Comparison of ENCODE assay signal across 8 cellular contexts in the genomic region with DNA sequence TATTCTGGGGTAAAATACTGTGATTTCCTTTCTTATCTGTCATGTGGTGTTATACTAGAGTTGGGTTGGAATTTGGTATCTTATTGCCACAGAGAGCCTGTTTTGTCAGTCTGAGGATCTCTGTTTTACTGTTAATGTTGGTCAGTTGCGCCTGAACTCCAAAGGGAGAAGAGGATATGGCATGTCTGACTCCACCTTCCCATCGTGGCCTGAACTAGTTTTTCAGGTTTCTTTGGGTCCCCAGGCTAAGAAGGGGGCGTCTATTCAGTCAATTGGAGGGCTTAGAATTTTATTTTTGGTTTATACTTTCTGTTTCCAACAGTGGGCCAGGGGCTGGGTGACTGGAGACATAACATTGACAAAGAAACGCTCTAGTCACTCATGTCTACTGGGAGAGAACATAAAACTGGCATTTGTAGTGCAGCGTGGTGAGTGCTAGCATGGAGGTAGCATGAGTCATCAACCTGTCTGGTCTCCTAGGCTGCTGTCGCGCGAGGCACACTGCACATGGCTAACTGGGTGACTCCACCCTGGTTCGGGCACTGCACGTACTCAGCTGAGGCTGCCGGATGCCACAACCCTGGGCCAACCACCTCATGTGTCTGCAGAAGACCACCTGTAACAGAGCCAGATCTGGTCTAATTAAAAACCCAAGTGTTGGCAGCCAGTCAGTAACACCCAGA.
DNase-seq lines count a peak whose midpoint lies in the region; ATAC-seq and TF ChIP-seq lines count a peak whose summit lies in the region.

No MANE protein-coding gene starts in this region.

- in situ Hi-C loops in GM13977 (cut with MboI; ENCODE audit: low pct_unique_long_range_greater_than_20kb, low sequenced_read_pairs, unreplicated experiment), result no loop called here

- CTCF ChIA-PET in activated CD8-positive, alpha-beta T cell treated with anti-CD3 and anti-CD28 coated beads, Interleukin-2, amount 10 ng/mL, durations not matched to agents 7 days and 5 days (lab: Charles Lee), result no interaction called here

- DNase-seq in DMS53 treated with DMSO at 0.1 percent for 48 hours (lab: John Stamatoyannopoulos, UW; ENCODE audit: unreplicated experiment), result peak; percentile 51
- peak; percentile 45 for DNase-seq in activated CD8-positive, alpha-beta T cell treated with anti-CD3 and anti-CD28 coated beads, Interleukin-2, amount 10 ng/mL, durations not matched to agents 7 days and 5 days
- peak; percentile 57 to 89 for DNase-seq in lower leg skin (ENCODE audit: low spot score in 2 of 2)
- DNase-seq in ureter (ENCODE audit: low spot score), result peak; percentile 80
- no peak for DNase-seq in WERI-Rb-1
- no peak for DNase-seq in GM13977 (ENCODE audit: low spot score)

- 37 to 40% methylated on average over 11 of the region's 11 CpGs for WGBS in lower leg skin, 2 donors

- H3K27me3 Mint-ChIP-seq in activated CD8-positive, alpha-beta T cell treated with anti-CD3 and anti-CD28 coated beads, Interleukin-2, amount 10 ng/mL, durations not matched to agents 7 days and 5 days (ENCODE audit: low read depth), result no peaks in the 10 kb centered on the region

- peaks cover 6% of the 10 kb centered on the region for H3K4me1 Mint-ChIP-seq in activated CD8-positive, alpha-beta T cell treated with anti-CD3 and anti-CD28 coated beads, Interleukin-2, amount 10 ng/mL, durations not matched to agents 7 days and 5 days (ENCODE audit: low read depth)

- peaks cover 3% of the 10 kb centered on the region for H3K9me3 ChIP-seq in WERI-Rb-1 (ENCODE audit: severe bottlenecking)

- H3K36me3 ChIP-seq in WERI-Rb-1, result no peaks in the 10 kb centered on the region

- H3K4me3 Mint-ChIP-seq in activated CD8-positive, alpha-beta T cell treated with anti-CD3 and anti-CD28 coated beads, Interleukin-2, amount 10 ng/mL, durations not matched to agents 7 days and 5 days, result no peak overlapping the region

- POLR2A ChIA-PET in activated CD8-positive, alpha-beta T cell treated with anti-CD3 and anti-CD28 coated beads, Interleukin-2, amount 10 ng/mL, durations not matched to agents 7 days and 5 days (lab: Charles Lee), result no interaction called here

- ATAC-seq in HG02970 (IDR thresholded peaks at IDR 0.05; ENCODE audit: low FRiP score, unreplicated experiment) (peak; percentile 70), GM18520 (IDR thresholded peaks at IDR 0.05; ENCODE audit: unreplicated experiment) (no peak)
- peak; percentile 81 for ATAC-seq in activated CD8-positive, alpha-beta T cell treated with anti-CD3 and anti-CD28 coated beads, Interleukin-2, amount 10 ng/mL, durations not matched to agents 7 days and 5 days

- TF ChIP-seq CTCF in lower leg skin (IDR thresholded peaks at IDR 0.05) (no peak), WERI-Rb-1 (IDR thresholded peaks at IDR 0.05; ENCODE audit: low read depth, low read length) (no peak), GM13977 (IDR thresholded peaks at IDR 0.05; ENCODE audit: extremely low read depth, insufficient read depth, missing control alignments) (no peak)

- H3K4me3 ChIP-seq in lower leg skin (ENCODE audit: low read depth, poor library complexity, severe bottlenecking) (no peak overlapping the region), WERI-Rb-1 (ENCODE audit: low read depth, low read length) (no peak overlapping the region)

- H3K27ac ChIP-seq in WERI-Rb-1, result no peak overlapping the region

- intact Hi-C loops in lower leg skin (cut with DNase I; ENCODE audit: low total_unique reads), result no loop called here

- no peaks in the 10 kb centered on the region for H3K36me3 Mint-ChIP-seq in activated CD8-positive, alpha-beta T cell treated with anti-CD3 and anti-CD28 coated beads, Interleukin-2, amount 10 ng/mL, durations not matched to agents 7 days and 5 days (ENCODE audit: low read depth)

- no peak for TF ChIP-seq POLR2A in lower leg skin (IDR thresholded peaks at IDR 0.05)

- H3K9me3 Mint-ChIP-seq in activated CD8-positive, alpha-beta T cell treated with anti-CD3 and anti-CD28 coated beads, Interleukin-2, amount 10 ng/mL, durations not matched to agents 7 days and 5 days (ENCODE audit: insufficient read depth), result no peaks in the 10 kb centered on the region

- H3K27ac Mint-ChIP-seq in activated CD8-positive, alpha-beta T cell treated with anti-CD3 and anti-CD28 coated beads, Interleukin-2, amount 10 ng/mL, durations not matched to agents 7 days and 5 days, result no peak overlapping the region

- H3K27me3 ChIP-seq in WERI-Rb-1 (ENCODE audit: insufficient read depth, low read depth, severe bottlenecking), result peaks cover 37% of the 10 kb centered on the region

Comparison
In these comparisons a context has a peak if more than half of its experiments do, and no peak if none do; other contexts are left out.
1. DNase-seq: peak in DMS53 treated with DMSO at 0.1 percent for 48 hours (single experiment), activated CD8-positive, alpha-beta T cell treated with anti-CD3 and anti-CD28 coated beads, Interleukin-2, amount 10 ng/mL, durations not matched to agents 7 days and 5 days (single experiment), lower leg skin (2 of 2) and ureter (single experiment); none in WERI-Rb-1 (single experiment) and GM13977 (single experiment).